ENCODE assay signal across 23 cellular contexts in genomic region chr9:112080831-112081542, GRCh38.
"Had no signal": no experiment of that assay in that cellular context is flagged by ENCODE, and none has a peak within 500 bp of the region (broad histone marks: within the 10 kb centered on the region; RNA-seq: fewer than 3 reads in every experiment).

No MANE protein-coding gene starts in this region.

- H3K27me3 Mint-ChIP-seq: activated B cell treated with CpG ODN at 0.5 μM for 24 hours; activated CD4-positive, alpha-beta memory T cell treated with anti-CD3 and anti-CD28 coated beads, Interleukin-2, amount 10 ng/mL, durations not matched to agents 7 days and 5 days; activated CD8-positive, alpha-beta memory T cell treated with anti-CD3 and anti-CD28 coated beads, Interleukin-2, amount 10 ng/mL, durations not matched to agents 7 days and 5 days; activated T-helper 17 cell treated with anti-CD3 and anti-CD28 coated beads, Interleukin-2, amount 50 U/mL, for 72 hours; central memory CD8-positive, alpha-beta T cell; naive B cell had no signal

- H3K9me3 Mint-ChIP-seq: activated CD4-positive, alpha-beta memory T cell treated with anti-CD3 and anti-CD28 coated beads, Interleukin-2, amount 10 ng/mL, durations not matched to agents 7 days and 5 days; activated T-helper 17 cell treated with anti-CD3 and anti-CD28 coated beads, Interleukin-2, amount 50 U/mL, for 72 hours; central memory CD8-positive, alpha-beta T cell; neural crest cell had no signal

- H3K27ac Mint-ChIP-seq: activated B cell treated with CpG ODN at 0.5 μM for 24 hours; activated CD4-positive, alpha-beta memory T cell treated with anti-CD3 and anti-CD28 coated beads, Interleukin-2, amount 10 ng/mL, durations not matched to agents 7 days and 5 days; activated CD8-positive, alpha-beta memory T cell treated with anti-CD3 and anti-CD28 coated beads, Interleukin-2, amount 10 ng/mL, durations not matched to agents 7 days and 5 days; activated T-helper 17 cell treated with anti-CD3 and anti-CD28 coated beads, Interleukin-2, amount 50 U/mL, for 72 hours had no signal

- H3K4me1 Mint-ChIP-seq: neural crest cell had no signal

- H3K9me3 ChIP-seq: body of pancreas, left lung, mucosa of descending colon, spleen, tibial artery, vagina had no signal

- ATAC-seq: activated CD8-positive, alpha-beta memory T cell treated with anti-CD3 and anti-CD28 coated beads, Interleukin-2, amount 10 ng/mL, durations not matched to agents 7 days and 5 days; activated T-helper 17 cell treated with anti-CD3 and anti-CD28 coated beads, Interleukin-2, amount 50 U/mL, for 72 hours; body of pancreas; left lung; mucosa of descending colon; sciatic nerve had no signal

- H3K27me3 ChIP-seq: body of pancreas, left lung, spleen, tibial artery, vagina had no signal

- H3K4me1 ChIP-seq: body of pancreas, tibial artery, vagina had no signal

- H3K36me3 ChIP-seq: vagina had no signal

- H3K4me3 ChIP-seq: body of pancreas, coronary artery, left lung, mucosa of descending colon, SK-N-MC, spleen, tibial artery, vagina had no signal

- DNase-seq: activated B cell treated with CpG ODN at 0.5 μM for 24 hours; activated CD4-positive, alpha-beta memory T cell treated with anti-CD3 and anti-CD28 coated beads, Interleukin-2, amount 10 ng/mL, durations not matched to agents 7 days and 5 days; activated CD4-positive, alpha-beta T cell treated with anti-CD3 and anti-CD28 coated beads for 4 hours; activated CD8-positive, alpha-beta memory T cell treated with anti-CD3 and anti-CD28 coated beads, Interleukin-2, amount 10 ng/mL, durations not matched to agents 7 days and 5 days; activated naive CD4-positive, alpha-beta T cell treated with Interleukin-2 at 50 U/mL for 16 hours; body of pancreas; effector CD4-positive, alpha-beta T cell; foreskin melanocyte; kidney; left lung; mucosa of descending colon; naive B cell; spleen; stimulated activated naive CD4-positive, alpha-beta T cell treated with Interleukin-2 at 50 U/mL for 16 hours; substantia nigra; tibial artery had no signal

- H3K27ac ChIP-seq: body of pancreas, coronary artery, left lung, SK-N-MC, spleen, tibial artery, vagina had no signal

- H3K4me3 Mint-ChIP-seq: activated B cell treated with CpG ODN at 0.5 μM for 24 hours; activated CD4-positive, alpha-beta memory T cell treated with anti-CD3 and anti-CD28 coated beads, Interleukin-2, amount 10 ng/mL, durations not matched to agents 7 days and 5 days; activated CD8-positive, alpha-beta memory T cell treated with anti-CD3 and anti-CD28 coated beads, Interleukin-2, amount 10 ng/mL, durations not matched to agents 7 days and 5 days; activated T-helper 17 cell treated with anti-CD3 and anti-CD28 coated beads, Interleukin-2, amount 50 U/mL, for 72 hours; central memory CD8-positive, alpha-beta T cell; naive B cell; neural crest cell had no signal
